17 cellular contexts compared by ENCODE assay signal in genomic region chr14:20723458-20723857, GRCh38. TPM values are rescaled to one million over a fixed set of nuclear protein-coding genes. Genes with fewer than 3 reads are reported as not detected.
A peak's percentile ranks its signal among the peaks of the same experiment; 100 is the strongest.
DNase-seq lines count a peak whose midpoint lies in the region; ATAC-seq and TF ChIP-seq lines count a peak whose summit lies in the region.
"Had no signal": no experiment of that assay in that cellular context is flagged by ENCODE, and none has a peak within 500 bp of the region (broad histone marks: within the 10 kb centered on the region; RNA-seq: fewer than 3 reads in every experiment).

No MANE protein-coding gene starts in this region.

- no peaks in the 10 kb centered on the region for H3K9me3 Mint-ChIP-seq in activated B cell treated with CpG ODN at 0.5 μM for 24 hours
- no peaks in the 10 kb centered on the region for H3K9me3 Mint-ChIP-seq in stimulated activated memory B cell treated with anti-CD40 and anti-IgM and Interleukin-4, amounts not matched to agents 10 μg/mL and 1 μg/mL and 100 μg/mL, for 72 hours
- H3K9me3 Mint-ChIP-seq in CD4-positive, alpha-beta memory T cell = peaks cover 0 to 1% (median 0%) of the 10 kb centered on the region in 8 donors

- no peak overlapping the region for H3K27ac ChIP-seq in right cardiac atrium (ENCODE audit: low read length)
- no peak overlapping the region for H3K27ac ChIP-seq in CD4-positive, alpha-beta memory T cell (ENCODE audit: low read depth, low read length)
- H3K27ac ChIP-seq: BLaER1 treated with 17β-estradiol and CSF1 and Interleukin-3, amounts not matched to agents 10 nM and 100 nM; cardiac muscle cell; suprapubic skin had no signal

- no peaks in the 10 kb centered on the region for H3K9me3 ChIP-seq in right cardiac atrium (ENCODE audit: control insufficient read depth, low read length)
- no peaks in the 10 kb centered on the region for H3K9me3 ChIP-seq in CD4-positive, alpha-beta memory T cell (ENCODE audit: control insufficient read depth in 1 of 2, low read length in 2 of 2)
- H3K9me3 ChIP-seq: suprapubic skin had no signal

- H3K4me1 ChIP-seq in right cardiac atrium (ENCODE audit: control insufficient read depth, insufficient read depth, low read length) = no peaks in the 10 kb centered on the region
- H3K4me1 ChIP-seq in CD4-positive, alpha-beta memory T cell (ENCODE audit: insufficient read depth, low read length) = no peaks in the 10 kb centered on the region

- H3K27ac Mint-ChIP-seq in activated B cell treated with CpG ODN at 0.5 μM for 24 hours = no peak overlapping the region
- H3K27ac Mint-ChIP-seq in stimulated activated memory B cell treated with anti-CD40 and anti-IgM and Interleukin-4, amounts not matched to agents 10 μg/mL and 1 μg/mL and 100 μg/mL, for 72 hours = no peak overlapping the region
- no peak overlapping the region for H3K27ac Mint-ChIP-seq in CD4-positive, alpha-beta memory T cell
- H3K27ac Mint-ChIP-seq: nephron progenitor cell had no signal

- no peaks in the 10 kb centered on the region for H3K27me3 ChIP-seq in right cardiac atrium (ENCODE audit: control insufficient read depth, insufficient read depth)
- H3K27me3 ChIP-seq in CD4-positive, alpha-beta memory T cell (ENCODE audit: insufficient read depth, low read length) = peaks cover 5% of the 10 kb centered on the region
- H3K27me3 ChIP-seq: BLaER1 treated with 17β-estradiol and CSF1 and Interleukin-3, amounts not matched to agents 10 nM and 100 nM; cardiac muscle cell had no signal

- peak overlapping the region; percentile 36 for H3K4me3 Mint-ChIP-seq in activated B cell treated with CpG ODN at 0.5 μM for 24 hours
- no peak overlapping the region for H3K4me3 Mint-ChIP-seq in stimulated activated memory B cell treated with anti-CD40 and anti-IgM and Interleukin-4, amounts not matched to agents 10 μg/mL and 1 μg/mL and 100 μg/mL, for 72 hours
- H3K4me3 Mint-ChIP-seq in CD4-positive, alpha-beta memory T cell = peak overlapping the region in 1 of 8 donors; percentile 13
- H3K4me3 Mint-ChIP-seq: nephron progenitor cell had no signal

- peak; percentile 68 for ATAC-seq in activated B cell treated with CpG ODN at 0.5 μM for 24 hours (ENCODE audit: low read depth)
- peak; percentile 65 to 71 for ATAC-seq in right cardiac atrium
- peak; percentile 63 for ATAC-seq in stimulated activated memory B cell treated with anti-CD40 and anti-IgM and Interleukin-4, amounts not matched to agents 10 μg/mL and 1 μg/mL and 100 μg/mL, for 72 hours
- ATAC-seq: Panc1 had no signal

- H3K4me3 ChIP-seq in right cardiac atrium (ENCODE audit: low read length) = peak overlapping the region; percentile 21
- H3K4me3 ChIP-seq in CD4-positive, alpha-beta memory T cell (ENCODE audit: low read length in 2 of 2) = no peak overlapping the region
- H3K4me3 ChIP-seq: BLaER1 treated with 17β-estradiol and CSF1 and Interleukin-3, amounts not matched to agents 10 nM and 100 nM; cardiac muscle cell; lung; suprapubic skin had no signal

- peak; percentile 27 for DNase-seq in GM13976 (ENCODE audit: low spot score)
- DNase-seq in activated B cell treated with CpG ODN at 0.5 μM for 24 hours = no peak
- peak; percentile 22 to 58 (median 54) for DNase-seq in right cardiac atrium
- DNase-seq in OCI-M2 (lab: John Stamatoyannopoulos, UW; ENCODE audit: unreplicated experiment) = no peak
- DNase-seq in CD4-positive, alpha-beta memory T cell = no peak
- DNase-seq in medulla oblongata (ENCODE audit: extremely low spot score) = no peak
- DNase-seq: NCI-H187, NCI-H510A, nephron progenitor cell had no signal

- intact Hi-C loops in activated B cell treated with CpG ODN at 0.5 μM for 24 hours (cut with micrococcal nuclease) (no loop called here), right cardiac atrium (cut with DNase I) (no loop called here)
- intact Hi-C loops in CD4-positive, alpha-beta memory T cell (cut with micrococcal nuclease) = no loop called here

- no peaks in the 10 kb centered on the region for H3K36me3 Mint-ChIP-seq in activated B cell treated with CpG ODN at 0.5 μM for 24 hours (ENCODE audit: low read depth)
- peaks cover 5% of the 10 kb centered on the region for H3K36me3 Mint-ChIP-seq in stimulated activated memory B cell treated with anti-CD40 and anti-IgM and Interleukin-4, amounts not matched to agents 10 μg/mL and 1 μg/mL and 100 μg/mL, for 72 hours
- H3K36me3 Mint-ChIP-seq in CD4-positive, alpha-beta memory T cell = no peaks in the 10 kb centered on the region

- H3K27me3 Mint-ChIP-seq in activated B cell treated with CpG ODN at 0.5 μM for 24 hours = peaks cover 8% of the 10 kb centered on the region
- no peaks in the 10 kb centered on the region for H3K27me3 Mint-ChIP-seq in stimulated activated memory B cell treated with anti-CD40 and anti-IgM and Interleukin-4, amounts not matched to agents 10 μg/mL and 1 μg/mL and 100 μg/mL, for 72 hours
- peaks cover 45 to 62% of the 10 kb centered on the region in 2 donors for H3K27me3 Mint-ChIP-seq in CD4-positive, alpha-beta memory T cell

- H3K36me3 ChIP-seq in CD4-positive, alpha-beta memory T cell (ENCODE audit: insufficient read depth, low read length) = no peaks in the 10 kb centered on the region
- H3K36me3 ChIP-seq: BLaER1 treated with 17β-estradiol and CSF1 and Interleukin-3, amounts not matched to agents 10 nM and 100 nM; cardiac muscle cell; suprapubic skin had no signal

- peaks cover 46% of the 10 kb centered on the region for H3K4me1 Mint-ChIP-seq in activated B cell treated with CpG ODN at 0.5 μM for 24 hours
- H3K4me1 Mint-ChIP-seq in stimulated activated memory B cell treated with anti-CD40 and anti-IgM and Interleukin-4, amounts not matched to agents 10 μg/mL and 1 μg/mL and 100 μg/mL, for 72 hours = peaks cover 47% of the 10 kb centered on the region
- H3K4me1 Mint-ChIP-seq in CD4-positive, alpha-beta memory T cell = peaks cover 0 to 9% (median 2%) of the 10 kb centered on the region in 4 donors
- H3K4me1 Mint-ChIP-seq: nephron progenitor cell had no signal

- TF ChIP-seq CTCF in GM13976 (IDR thresholded peaks at IDR 0.05; ENCODE audit: borderline replicate concordance, control extremely low read depth, extremely low read depth, insufficient read depth, missing control alignments) (no peak), activated B cell treated with CpG ODN at 0.5 μM for 24 hours (IDR thresholded peaks at IDR 0.05) (no peak)

- CTCF ChIA-PET in activated B cell treated with CpG ODN at 0.5 μM for 24 hours (lab: Charles Lee) = no interaction called here
- CTCF ChIA-PET in CD4-positive, alpha-beta memory T cell (lab: Charles Lee; ENCODE audit: partially characterized antibody) = no interaction called here

- POLR2A ChIA-PET in activated B cell treated with CpG ODN at 0.5 μM for 24 hours (lab: Charles Lee) = interaction anchor here (0.7 kb wide), 1 partner anchor 11 kb away, joined by 3 read pairs; no protein-coding TSS in a partner anchor
- POLR2A ChIA-PET in CD4-positive, alpha-beta memory T cell (lab: Charles Lee; ENCODE audit: partially characterized antibody) = no interaction called here

- WGBS in right cardiac atrium = 17% methylated on average over 33 of the region's 33 CpGs

- in situ Hi-C loops in GM13976 (cut with MboI; ENCODE audit: low sequenced_read_pairs, unreplicated experiment) = no loop called here

RNA-seq across cellular contexts. Expression of gene EDDM3A, which starts 22.2 kb away (rescaled TPM):
- total RNA-seq in activated B cell treated with CpG ODN at 0.5 μM for 24 hours = not detected in 2 replicates
- not detected for total RNA-seq in right cardiac atrium
- polyA plus RNA-seq in right cardiac atrium = not detected
- total RNA-seq in CD4-positive, alpha-beta memory T cell = not detected
- polyA plus RNA-seq in CD4-positive, alpha-beta memory T cell = not detected
- total RNA-seq: cardiac muscle cell, lung, M059J, suprapubic skin had no signal
- polyA plus RNA-seq: adipose tissue, lung had no signal

RNA-seq across cellular contexts. Expression of gene ANG, which starts 34.9 kb away (rescaled TPM):
- total RNA-seq in activated B cell treated with CpG ODN at 0.5 μM for 24 hours (1.1 TPM in 1 of 2 replicates, not detected in the other), right cardiac atrium (1 to 10 TPM; 6.1 to 7.9 (median 7.1) TPM)
- polyA plus RNA-seq in right cardiac atrium = 11.0 TPM
- 1 to 10 TPM; 1.1 to 1.3 TPM for total RNA-seq in CD4-positive, alpha-beta memory T cell
- polyA plus RNA-seq in CD4-positive, alpha-beta memory T cell = 1 to 10 TPM; 1.4 to 2.8 TPM

RNA-seq across cellular contexts. Expression of gene RNASE4, which starts 39.1 kb away (rescaled TPM):
- 0.20 and 1.0 TPM in 2 replicates for total RNA-seq in activated B cell treated with CpG ODN at 0.5 μM for 24 hours
- total RNA-seq in right cardiac atrium = 10 to 100 TPM; 18.0 to 20.0 (median 19.0) TPM
- polyA plus RNA-seq in right cardiac atrium = 31.3 TPM
- total RNA-seq in CD4-positive, alpha-beta memory T cell = 1 to 10 TPM; 2.1 to 2.6 TPM
- polyA plus RNA-seq in CD4-positive, alpha-beta memory T cell = 1 to 10 TPM; 1.6 to 2.5 TPM

RNA-seq across cellular contexts. Expression of gene EDDM3B, which starts 44.7 kb away (rescaled TPM):
- total RNA-seq in activated B cell treated with CpG ODN at 0.5 μM for 24 hours = not detected in 2 replicates
- not detected for total RNA-seq in right cardiac atrium
- polyA plus RNA-seq in right cardiac atrium = not detected
- total RNA-seq in CD4-positive, alpha-beta memory T cell = not detected
- polyA plus RNA-seq in CD4-positive, alpha-beta memory T cell = not detected
- total RNA-seq: cardiac muscle cell, lung, M059J, suprapubic skin had no signal
- polyA plus RNA-seq: adipose tissue had no signal

RNA-seq across cellular contexts. Expression of gene RNASE6, which starts 57.6 kb away (rescaled TPM):
- 9.0 and 10.0 TPM in 2 replicates for total RNA-seq in activated B cell treated with CpG ODN at 0.5 μM for 24 hours
- 10 to 100 TPM in 2 of 4 donors, 1 to 10 TPM in 2; 5.2 to 13.9 (median 8.6) TPM for total RNA-seq in right cardiac atrium
- 2.4 TPM for polyA plus RNA-seq in right cardiac atrium
- 1 to 10 TPM; 4.5 to 4.8 TPM for total RNA-seq in CD4-positive, alpha-beta memory T cell
- polyA plus RNA-seq in CD4-positive, alpha-beta memory T cell = 10 to 100 TPM; 11.8 to 15.8 TPM
- total RNA-seq: cardiac muscle cell, M059J had no signal

Comparison
In these comparisons a context has a peak if more than half of its experiments do, and no peak if none do; other contexts are left out.
1. DNase-seq: peak in GM13976 (single experiment) and right cardiac atrium (3 of 3); none in activated B cell treated with CpG ODN at 0.5 μM for 24 hours (single experiment), OCI-M2 (single experiment), CD4-positive, alpha-beta memory T cell (0 of 5) and medulla oblongata (single experiment).
2. Peak in every context shown above with its lines, with median percentiles within 50 percentile points of each other: ATAC-seq.